9 cellular contexts compared by ENCODE assay signal in genomic region chr2:190119257-190119656, GRCh38. TPM values are rescaled to one million over a fixed set of nuclear protein-coding genes. Genes with fewer than 3 reads are reported as not detected.
DNase-seq lines count a peak whose midpoint lies in the region; ATAC-seq and TF ChIP-seq lines count a peak whose summit lies in the region.
"Had no signal": no experiment of that assay in that cellular context is flagged by ENCODE, and none has a peak within 500 bp of the region (broad histone marks: within the 10 kb centered on the region; RNA-seq: fewer than 3 reads in every experiment).

No MANE protein-coding gene starts in this region.

- no peak for ATAC-seq in HG02759 (IDR thresholded peaks at IDR 0.05; ENCODE audit: unreplicated experiment)

- in situ Hi-C loops in G401 (cut with HindIII; ENCODE audit: low sequenced_read_pairs), result no loop called here

- DNase-seq in G401 (ENCODE audit: low spot score), result peak; percentile 62
- DNase-seq in activated CD8-positive, alpha-beta memory T cell treated with anti-CD3 and anti-CD28 coated beads, Interleukin-2, amount 50 U/mL, for 1 hour (ENCODE audit: extremely low read depth), result peak; percentile 4
- peak in 41 of 42 donors; percentile 29 to 83 (median 62) for DNase-seq in head of caudate nucleus
- DNase-seq in nucleus accumbens (lab: John Stamatoyannopoulos, UW), result peak in 46 of 56 donors; percentile 8 to 76 (median 33)
- no peak for DNase-seq in glomerular visceral epithelial cell (ENCODE audit: extremely low spot score)
- no peak for DNase-seq in HuH-7.5 (ENCODE audit: low spot score)
- no peak for DNase-seq in GM10266 (ENCODE audit: extremely low spot score)
- DNase-seq: SW 1271 had no signal

- TF ChIP-seq CTCF in GM10266 (IDR thresholded peaks at IDR 0.05; ENCODE audit: control insufficient read depth, insufficient read depth, low read depth, missing control alignments), result no peak

- intact Hi-C loops in head of caudate nucleus (cut with DNase I), result no loop called here

RNA-seq across cellular contexts. Expression of gene MSTN, which starts 56.7 kb away (rescaled TPM):
- not detected in 2 replicates for total RNA-seq in G401 (2014; rRNA removed; shearing (Covaris generic))

Comparison
In these comparisons a context has a peak if more than half of its experiments do, and no peak if none do; other contexts are left out.
1. DNase-seq: peak in G401 (single experiment), activated CD8-positive, alpha-beta memory T cell treated with anti-CD3 and anti-CD28 coated beads, Interleukin-2, amount 50 U/mL, for 1 hour (single experiment), head of caudate nucleus (41 of 42) and nucleus accumbens (46 of 56); none in glomerular visceral epithelial cell (single experiment), HuH-7.5 (single experiment) and GM10266 (single experiment).